Comparison of ENCODE assay signal across 8 cellular contexts in the genomic region with DNA sequence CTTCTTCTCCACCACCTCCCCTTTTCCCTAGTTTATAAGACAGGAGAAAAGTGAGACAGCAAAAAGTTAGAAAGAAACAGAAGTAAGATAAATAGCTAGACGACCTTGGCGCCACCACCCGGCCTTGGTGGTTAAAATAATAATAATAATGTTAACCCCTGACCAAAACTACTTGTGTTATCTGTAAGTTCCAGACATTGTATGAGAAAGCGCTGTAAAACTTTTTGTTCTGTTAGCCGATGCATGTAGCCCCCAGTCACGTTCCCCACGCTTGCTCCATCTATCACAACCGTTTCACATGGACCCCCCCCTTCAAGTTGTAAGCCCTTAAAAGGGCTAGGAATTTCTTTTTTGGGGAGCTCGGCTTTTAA. TPM values are rescaled to one million over a fixed set of nuclear protein-coding genes. Genes with fewer than 3 reads are reported as not detected.
DNase-seq lines count a peak whose midpoint lies in the region; ATAC-seq and TF ChIP-seq lines count a peak whose summit lies in the region.

No MANE protein-coding gene starts in this region.

- no peak overlapping the region for H4K8ac ChIP-seq in mesenchymal stem cell (ENCODE audit: low read length)

- no peak overlapping the region for H3K23ac ChIP-seq in mesenchymal stem cell (ENCODE audit: low read length in 2 of 2)

- H3K4me1 Mint-ChIP-seq in HFFc6 (ENCODE audit: low read depth), result peaks cover 45% of the 10 kb centered on the region
- H3K4me1 Mint-ChIP-seq in activated T-helper 1 cell treated with anti-CD3 and anti-CD28 coated beads, Interleukin-12 subunit alpha, Interleukin-12 subunit beta, Interleukin-2, Interleukin-4 antibody, amounts not matched to agents 30 ng/mL and 10 ng/mL and 1 ng/mL, durations not matched to agents 14 hours and 24 hours and 36 hours (ENCODE audit: low read depth), result peaks cover 48% of the 10 kb centered on the region

- no peaks in the 10 kb centered on the region for H3K9me3 ChIP-seq in BLaER1
- no peaks in the 10 kb centered on the region for H3K9me3 ChIP-seq in mesenchymal stem cell (ENCODE audit: control insufficient read depth, low read length)

- H3K9ac ChIP-seq in BLaER1, result peak overlapping the region; percentile 89
- H3K9ac ChIP-seq in mesenchymal stem cell (ENCODE audit: low read length), result peak overlapping the region; percentile 96

- H3K27me3 Mint-ChIP-seq in HFFc6 (ENCODE audit: insufficient read depth), result peaks cover 13% of the 10 kb centered on the region
- H3K27me3 Mint-ChIP-seq in activated T-helper 1 cell treated with anti-CD3 and anti-CD28 coated beads, Interleukin-12 subunit alpha, Interleukin-12 subunit beta, Interleukin-2, Interleukin-4 antibody, amounts not matched to agents 30 ng/mL and 10 ng/mL and 1 ng/mL, durations not matched to agents 14 hours and 24 hours and 36 hours (ENCODE audit: insufficient read depth), result peaks cover 11% of the 10 kb centered on the region

- peaks cover 48% of the 10 kb centered on the region for H3K4me1 ChIP-seq in BLaER1
- H3K4me1 ChIP-seq in mesenchymal stem cell (ENCODE audit: control insufficient read depth, insufficient read depth, low read depth, low read length), result peaks cover 6% of the 10 kb centered on the region

- no peak overlapping the region for H3K18ac ChIP-seq in mesenchymal stem cell (ENCODE audit: low read depth in 1 of 2, low read length in 2 of 2)

- H3K27ac Mint-ChIP-seq in HFFc6, result peak overlapping the region; percentile 98
- no peak overlapping the region for H3K27ac Mint-ChIP-seq in activated T-helper 1 cell treated with anti-CD3 and anti-CD28 coated beads, Interleukin-12 subunit alpha, Interleukin-12 subunit beta, Interleukin-2, Interleukin-4 antibody, amounts not matched to agents 30 ng/mL and 10 ng/mL and 1 ng/mL, durations not matched to agents 14 hours and 24 hours and 36 hours

- H3K36me3 ChIP-seq in BLaER1 (peaks cover 3% of the 10 kb centered on the region; the same call in 1 of the 2 replicates), mesenchymal stem cell (ENCODE audit: control insufficient read depth in 1 of 2, insufficient read depth in 2 of 2, low read depth in 1 of 2, low read length in 2 of 2) (no peaks in the 10 kb centered on the region)

- peak overlapping the region; percentile 90 for H3K4me3 ChIP-seq in BLaER1
- H3K4me3 ChIP-seq in mesenchymal stem cell (ENCODE audit: insufficient read depth in 1 of 2, low read depth in 1 of 2, low read length in 2 of 2), result peak overlapping the region in 1 of 2 experiments; percentile 96

- no peak overlapping the region for H3K14ac ChIP-seq in mesenchymal stem cell (ENCODE audit: low read length in 2 of 2)

- H2AK5ac ChIP-seq in mesenchymal stem cell (ENCODE audit: low read length, severe bottlenecking), result no peak overlapping the region

- TF ChIP-seq CTCF in HFFc6 (IDR thresholded peaks at IDR 0.05), result peak; percentile 24

- peak overlapping the region; percentile 98 for H3K4me3 Mint-ChIP-seq in HFFc6
- H3K4me3 Mint-ChIP-seq in activated T-helper 1 cell treated with anti-CD3 and anti-CD28 coated beads, Interleukin-12 subunit alpha, Interleukin-12 subunit beta, Interleukin-2, Interleukin-4 antibody, amounts not matched to agents 30 ng/mL and 10 ng/mL and 1 ng/mL, durations not matched to agents 14 hours and 24 hours and 36 hours, result peak overlapping the region; percentile 45

- H3K4ac ChIP-seq in mesenchymal stem cell (ENCODE audit: low read depth in 1 of 2, low read length in 2 of 2), result no peak overlapping the region

- H2BK15ac ChIP-seq in mesenchymal stem cell (ENCODE audit: low read depth, poor library complexity, severe bottlenecking), result no peak overlapping the region

- H2BK120ac ChIP-seq in mesenchymal stem cell (ENCODE audit: low read depth, low read length), result no peak overlapping the region

- no peak for ATAC-seq in HG03469 (IDR thresholded peaks at IDR 0.05; ENCODE audit: unreplicated experiment)
- ATAC-seq in HG03039 (IDR thresholded peaks at IDR 0.05; ENCODE audit: unreplicated experiment), result no peak

- no peak overlapping the region for H2AFZ ChIP-seq in mesenchymal stem cell (ENCODE audit: low read depth, low read length)

- 57% methylated on average over 6 of the region's 9 CpGs for WGBS in mesenchymal stem cell

- H4K91ac ChIP-seq in mesenchymal stem cell (ENCODE audit: low read length), result no peak overlapping the region

- H3K27me3 ChIP-seq in BLaER1, result no peaks in the 10 kb centered on the region
- peaks cover 4 to 9% of the 10 kb centered on the region in 2 experiments for H3K27me3 ChIP-seq in mesenchymal stem cell (ENCODE audit: control insufficient read depth in 1 of 2, insufficient read depth in 1 of 2, low read length in 2 of 2)

- no peaks in the 10 kb centered on the region for H3K9me3 Mint-ChIP-seq in HFFc6
- no peaks in the 10 kb centered on the region for H3K9me3 Mint-ChIP-seq in activated T-helper 1 cell treated with anti-CD3 and anti-CD28 coated beads, Interleukin-12 subunit alpha, Interleukin-12 subunit beta, Interleukin-2, Interleukin-4 antibody, amounts not matched to agents 30 ng/mL and 10 ng/mL and 1 ng/mL, durations not matched to agents 14 hours and 24 hours and 36 hours

- H3K4me2 ChIP-seq in BLaER1 (peak overlapping the region; percentile 97), mesenchymal stem cell (ENCODE audit: low read length, poor library complexity, severe bottlenecking) (no peak overlapping the region)

- peaks cover 13% of the 10 kb centered on the region; the same call in 1 of the 2 replicates for H3K36me3 Mint-ChIP-seq in HFFc6 (ENCODE audit: low read depth)
- H3K36me3 Mint-ChIP-seq in activated T-helper 1 cell treated with anti-CD3 and anti-CD28 coated beads, Interleukin-12 subunit alpha, Interleukin-12 subunit beta, Interleukin-2, Interleukin-4 antibody, amounts not matched to agents 30 ng/mL and 10 ng/mL and 1 ng/mL, durations not matched to agents 14 hours and 24 hours and 36 hours (ENCODE audit: low read depth), result peaks cover 4% of the 10 kb centered on the region

- DNase-seq in HFFc6 (peak; percentile 5), mesenchymal stem cell (peak; percentile 25), NCI-H2107 treated with DMSO at 0.1 percent for 48 hours (lab: John Stamatoyannopoulos, UW; ENCODE audit: unreplicated experiment) (no peak), NCI-H748 treated with DMSO at 0.1 percent for 48 hours (lab: John Stamatoyannopoulos, UW) (no peak)
- DNase-seq in activated T-helper 1 cell treated with anti-CD3 and anti-CD28 coated beads, Interleukin-12 subunit alpha, Interleukin-12 subunit beta, Interleukin-2, Interleukin-4 antibody, amounts not matched to agents 30 ng/mL and 10 ng/mL and 1 ng/mL, durations not matched to agents 14 hours and 24 hours and 36 hours (ENCODE audit: low spot score), result no peak

- intact Hi-C loops in activated T-helper 1 cell treated with anti-CD3 and anti-CD28 coated beads, Interleukin-12 subunit alpha, Interleukin-12 subunit beta, Interleukin-2, Interleukin-4 antibody, amounts not matched to agents 30 ng/mL and 10 ng/mL and 1 ng/mL, durations not matched to agents 14 hours and 24 hours and 36 hours (cut with micrococcal nuclease), result loop anchor here (5.0 to 10.0 kb wide), 4 partner anchors 188 to 1375 kb away; partner anchors contain the start of gene TMEM87B

- no peak overlapping the region for H2BK12ac ChIP-seq in mesenchymal stem cell (ENCODE audit: low read length in 2 of 2)

- H3K27ac ChIP-seq in BLaER1 (peak overlapping the region; percentile 96), mesenchymal stem cell (ENCODE audit: low read length, poor library complexity, severe bottlenecking) (no peak overlapping the region)

- peaks cover 3% of the 10 kb centered on the region for H3K79me1 ChIP-seq in mesenchymal stem cell (replicated peaks; ENCODE audit: low read length, poor library complexity, severe bottlenecking)

- peaks cover 12% of the 10 kb centered on the region for H4K20me1 ChIP-seq in BLaER1

- H2BK5ac ChIP-seq in mesenchymal stem cell (ENCODE audit: low read depth, low read length, poor library complexity, severe bottlenecking), result no peak overlapping the region

RNA-seq across cellular contexts. Expression of gene BUB1, which starts 1.5 kb away (rescaled TPM):
- total RNA-seq in HFFc6 (2021; fragmentation: NEBNext Ultra II Directional; extraction: Animal tissue kit (Norgen Biotek cat#: 25700)), result 10 to 100 TPM; 16.6 to 52.3 (median 47.6) TPM
- 56.1 and 61.9 TPM in 2 replicates for total RNA-seq in activated T-helper 1 cell treated with anti-CD3 and anti-CD28 coated beads, Interleukin-12 subunit alpha, Interleukin-12 subunit beta, Interleukin-2, Interleukin-4 antibody, amounts not matched to agents 30 ng/mL and 10 ng/mL and 1 ng/mL, durations not matched to agents 14 hours and 24 hours and 36 hours
- polyA plus RNA-seq in mesenchymal stem cell (2013, experiment 1 of 2), result 5.1 TPM
- 5.3 TPM for polyA plus RNA-seq in mesenchymal stem cell (2013, experiment 2 of 2)

RNA-seq across cellular contexts. Expression of gene ACOXL, which starts 53.1 kb away (rescaled TPM):
- total RNA-seq in HFFc6 (2021; fragmentation: NEBNext Ultra II Directional; extraction: Animal tissue kit (Norgen Biotek cat#: 25700)), result not detected
- total RNA-seq in activated T-helper 1 cell treated with anti-CD3 and anti-CD28 coated beads, Interleukin-12 subunit alpha, Interleukin-12 subunit beta, Interleukin-2, Interleukin-4 antibody, amounts not matched to agents 30 ng/mL and 10 ng/mL and 1 ng/mL, durations not matched to agents 14 hours and 24 hours and 36 hours, result 0.83 and 1.1 TPM in 2 replicates
- polyA plus RNA-seq in mesenchymal stem cell (2013, experiment 1 of 2), result 0.04 TPM
- polyA plus RNA-seq in mesenchymal stem cell (2013, experiment 2 of 2), result 0.01 TPM

Comparison
In these comparisons a context has a peak if more than half of its experiments do, and no peak if none do; other contexts are left out.
1. DNase-seq: peak in HFFc6 (single experiment) and mesenchymal stem cell (single experiment); none in activated T-helper 1 cell treated with anti-CD3 and anti-CD28 coated beads, Interleukin-12 subunit alpha, Interleukin-12 subunit beta, Interleukin-2, Interleukin-4 antibody, amounts not matched to agents 30 ng/mL and 10 ng/mL and 1 ng/mL, durations not matched to agents 14 hours and 24 hours and 36 hours (single experiment), NCI-H2107 treated with DMSO at 0.1 percent for 48 hours (single experiment) and NCI-H748 treated with DMSO at 0.1 percent for 48 hours (single experiment).